In the genomic region with DNA sequence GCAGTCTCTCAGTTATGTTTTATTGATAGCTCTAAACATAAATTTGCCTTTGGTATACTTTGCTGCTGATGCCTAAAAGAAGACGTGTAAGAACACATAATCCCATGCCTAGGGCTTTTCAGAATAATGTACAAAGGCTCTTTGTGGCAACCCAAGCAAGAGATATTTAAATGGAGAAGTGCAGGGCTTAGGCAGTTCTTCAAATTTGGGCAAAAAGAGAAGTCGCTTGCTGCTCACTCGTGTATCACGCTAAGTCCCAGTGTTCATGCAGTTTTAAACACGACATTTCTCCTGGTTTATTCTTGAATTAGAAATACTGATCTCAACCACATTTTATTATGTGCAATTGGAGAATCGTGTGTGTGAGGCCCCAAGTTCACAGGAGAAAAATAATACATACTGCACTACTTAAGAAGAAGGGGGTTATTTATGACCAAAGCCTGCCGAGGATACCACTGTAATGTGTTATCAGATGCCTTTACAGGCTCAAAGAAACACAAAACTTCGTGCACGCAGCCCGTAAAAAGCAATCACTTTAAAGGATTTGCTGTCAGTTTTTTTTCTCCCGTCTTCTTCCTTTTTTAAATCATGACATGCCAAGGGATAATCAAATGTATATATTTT, we compare ENCODE assay signal across 18 cellular contexts. TPM values are rescaled to one million over a fixed set of nuclear protein-coding genes. Genes with fewer than 3 reads are reported as not detected.
"Had no signal": no experiment of that assay in that cellular context is flagged by ENCODE, and none has a peak within 500 bp of the region (broad histone marks: within the 10 kb centered on the region; RNA-seq: fewer than 3 reads in every experiment).

No MANE protein-coding gene starts in this region.

- H3K4me3 ChIP-seq: gastroesophageal sphincter, heart right ventricle, stomach had no signal

- DNase-seq: activated CD4-positive, alpha-beta T cell treated with anti-CD3 and anti-CD28 coated beads, Interleukin-2, amount 50 U/mL, for 4 hours; activated gamma-delta T cell treated with Interleukin-2 at 50 U/mL for 16 hours; activated T-cell treated with anti-CD3 and anti-CD28 coated beads for 4 hours; cerebellar nuclear complex; cortex of kidney; erythroblast; heart right ventricle; mesenchymal stem cell; natural killer cell; stimulated activated CD4-positive, alpha-beta T cell treated with anti-CD3 and anti-CD28 coated beads, Interleukin-4, amount 100 ng/mL, for 24 hours; stomach had no signal

- H3K4me1 ChIP-seq: gastroesophageal sphincter, heart right ventricle, parathyroid adenoma, stomach had no signal

- H3K36me3 ChIP-seq: gastroesophageal sphincter, heart right ventricle, neutrophil, stomach had no signal

- H3K9me3 ChIP-seq: heart right ventricle, neutrophil, stomach had no signal

- H2AFZ ChIP-seq: parathyroid adenoma had no signal

- H3K79me2 ChIP-seq: parathyroid adenoma had no signal

- H3K27ac ChIP-seq: gastroesophageal sphincter, heart right ventricle, neutrophil, parathyroid adenoma, stomach had no signal

- H3K9ac ChIP-seq: parathyroid adenoma had no signal

RNA-seq across cellular contexts. Expression of gene IRX6, which starts 22.5 kb away (rescaled TPM):
- total RNA-seq: activated T-helper 1 cell treated with anti-CD3 and anti-CD28 coated beads, Interleukin-12 subunit alpha, Interleukin-12 subunit beta, Interleukin-2, Interleukin-4 antibody, amounts not matched to agents 30 ng/mL and 10 ng/mL and 1 ng/mL, durations not matched to agents 14 hours and 24 hours and 36 hours; bronchial epithelial cell; liver; natural killer cell; stomach; temporal lobe had no signal
- polyA plus RNA-seq: liver had no signal
